Comparison of ENCODE assay signal across 27 cellular contexts in the genomic region with DNA sequence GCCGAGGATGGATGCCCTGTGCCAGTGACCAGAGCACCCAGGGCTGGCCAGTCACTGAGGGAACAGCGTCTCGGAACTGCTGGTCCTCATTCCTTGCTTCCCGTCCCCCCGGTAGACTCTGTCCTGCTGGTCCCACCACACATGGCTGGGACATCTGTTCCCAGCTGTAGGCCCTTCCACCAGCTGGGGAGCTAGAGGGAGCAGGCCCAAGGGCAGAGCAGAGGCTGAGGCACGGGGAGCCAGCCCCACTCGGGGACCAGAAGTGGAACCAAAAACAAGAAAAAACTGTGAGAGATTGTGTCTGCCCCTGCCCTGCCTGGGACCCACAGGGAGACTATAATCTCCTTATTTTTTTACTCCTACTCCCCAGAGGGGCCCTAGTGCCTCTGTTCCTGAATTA. TPM values are rescaled to one million over a fixed set of nuclear protein-coding genes. Genes with fewer than 3 reads are reported as not detected.
DNase-seq lines count a peak whose midpoint lies in the region; ATAC-seq, FAIRE-seq and TF ChIP-seq lines count a peak whose summit lies in the region.
"Had no signal": no experiment of that assay in that cellular context is flagged by ENCODE, and none has a peak within 500 bp of the region (broad histone marks: within the 10 kb centered on the region; RNA-seq: fewer than 3 reads in every experiment).

No MANE protein-coding gene starts in this region.

- DNase-seq in SK-N-SH (peak; percentile 15), T-helper 17 cell (no peak), kidney (peak; percentile 65), NAMALWA (ENCODE audit: low spot score) (no peak), KG1 (lab: John Stamatoyannopoulos, UW) (no peak), dedifferentiated amniotic fluid mesenchymal stem cell (ENCODE audit: extremely low spot score) (no peak)
- no peak for DNase-seq in CD4-positive, CD25-positive, alpha-beta regulatory T cell
- DNase-seq: activated CD4-positive, CD25-positive, alpha-beta regulatory T cell treated with anti-CD3 and anti-CD28 coated beads, Interleukin-2, amount 50 U/mL, for 72 hours; activated CD8-positive, alpha-beta memory T cell treated with anti-CD3 and anti-CD28 coated beads for 24 hours; activated T-cell treated with anti-CD3 and anti-CD28 coated beads, Interleukin-2, amount 50 U/mL, for 4 hours; naive B cell; NCI-H187 treated with DMSO at 0.1 percent for 48 hours; NCI-H226; NCI-H82; pancreas; right cardiac atrium; SHP77; stimulated activated CD4-positive, alpha-beta T cell treated with anti-CD3 and anti-CD28 coated beads, Interleukin-12 subunit alpha, Interleukin-12 subunit beta, amount 100 ng/mL, for 4 hours; stimulated activated CD4-positive, alpha-beta T cell treated with anti-CD3 and anti-CD28 coated beads, Interleukin-4, amount 100 ng/mL, for 4 hours had no signal

- H3F3A ChIP-seq in SK-N-SH (replicated peaks; ENCODE audit: insufficient read depth), result peaks cover 5% of the 10 kb centered on the region

- H3K27ac Mint-ChIP-seq in CD4-positive, CD25-positive, alpha-beta regulatory T cell, result peak overlapping the region; percentile 1 to 80 (median 62)
- peak overlapping the region; percentile 49 for H3K27ac Mint-ChIP-seq in T-helper 17 cell
- H3K27ac Mint-ChIP-seq: type B pancreatic cell had no signal

- H3K36me3 Mint-ChIP-seq in CD4-positive, CD25-positive, alpha-beta regulatory T cell, result peaks cover 38% of the 10 kb centered on the region
- peaks cover 9% of the 10 kb centered on the region for H3K36me3 Mint-ChIP-seq in T-helper 17 cell (ENCODE audit: low read depth)

- H3K36me3 ChIP-seq in SK-N-SH (replicated peaks in 1 of 2; ENCODE audit: control insufficient read depth in 1 of 2, insufficient read depth in 2 of 2, low read length in 1 of 2), result peaks cover 26 to 51% of the 10 kb centered on the region in 2 experiments
- peaks cover 60% of the 10 kb centered on the region for H3K36me3 ChIP-seq in CD4-positive, CD25-positive, alpha-beta regulatory T cell (ENCODE audit: control insufficient read depth, insufficient read depth, low read length)
- peaks cover 11 to 12% of the 10 kb centered on the region in 2 donors for H3K36me3 ChIP-seq in kidney (ENCODE audit: control insufficient read depth in 1 of 2, insufficient read depth in 2 of 2, low read length in 2 of 2)

- H3K4me1 ChIP-seq in SK-N-SH (ENCODE audit: control insufficient read depth in 1 of 2, insufficient read depth in 2 of 2, low read depth in 1 of 2, low read length in 1 of 2) (peaks cover 7 to 10% of the 10 kb centered on the region in 2 experiments; a peak in 1 of 4 replicates), kidney (ENCODE audit: control insufficient read depth in 1 of 2, insufficient read depth in 1 of 2, low read depth in 1 of 2, low read length in 2 of 2) (peaks cover 12 to 14% of the 10 kb centered on the region in 2 donors)
- H3K4me1 ChIP-seq in CD4-positive, CD25-positive, alpha-beta regulatory T cell (ENCODE audit: control insufficient read depth, insufficient read depth, low read length, poor library complexity, severe bottlenecking), result peaks cover 90% of the 10 kb centered on the region

- no peak overlapping the region for H3K4me2 ChIP-seq in SK-N-SH

- no peaks in the 10 kb centered on the region for H3K27me3 Mint-ChIP-seq in CD4-positive, CD25-positive, alpha-beta regulatory T cell
- no peaks in the 10 kb centered on the region for H3K27me3 Mint-ChIP-seq in T-helper 17 cell

- intact Hi-C loops in kidney (cut with DNase I), result no loop called here

- H4K20me1 ChIP-seq in SK-N-SH (ENCODE audit: insufficient read depth), result no peaks in the 10 kb centered on the region

- H3K27ac ChIP-seq in SK-N-SH (ENCODE audit: low read depth in 2 of 2, low read length in 1 of 2) (no peak overlapping the region), kidney (ENCODE audit: low read depth in 2 of 2, low read length in 2 of 2) (no peak overlapping the region)
- no peak overlapping the region for H3K27ac ChIP-seq in CD4-positive, CD25-positive, alpha-beta regulatory T cell (ENCODE audit: insufficient read depth, low read length, poor library complexity, severe bottlenecking)
- H3K27ac ChIP-seq: pancreas had no signal

- POLR2A ChIA-PET in SK-N-SH (lab: Yijun Ruan, JAX), result no interaction called here

- no peak for TF ChIP-seq EP300 in SK-N-SH (IDR thresholded peaks at IDR 0.05; ENCODE audit: borderline replicate concordance in 1 of 2, low read depth in 1 of 2, low read length in 1 of 2)

- H3K4me1 Mint-ChIP-seq in CD4-positive, CD25-positive, alpha-beta regulatory T cell, result peaks cover 16 to 89% (median 51%) of the 10 kb centered on the region in 4 donors
- H3K4me1 Mint-ChIP-seq in T-helper 17 cell, result peaks cover 51% of the 10 kb centered on the region

- 98% methylated on average over 7 of the region's 7 CpGs for WGBS in SK-N-SH (ENCODE audit: low lambda C conversion rate)

- TF ChIP-seq RAD21 in SK-N-SH (IDR thresholded peaks at IDR 0.05; ENCODE audit: low read length), result no peak

- no peaks in the 10 kb centered on the region for H3K9me2 ChIP-seq in SK-N-SH

- ATAC-seq in SK-N-SH treated with all-trans-retinoic acid at 6 μM for 48 hours (no peak), T-helper 17 cell (no peak)
- no peak for ATAC-seq in CD4-positive, CD25-positive, alpha-beta regulatory T cell (ENCODE audit: low read depth in 2 of 2)
- ATAC-seq: activated T-cell treated with anti-CD3 and anti-CD28 coated beads, Interleukin-2, amount 50 U/mL, for 4 hours; pancreas; right cardiac atrium had no signal

- no peak for FAIRE-seq in kidney (lab: Jason Lieb, UNC)
- FAIRE-seq: A204.1, colon, D721Med, H1, pancreas had no signal

- TF ChIP-seq CTCF in SK-N-SH (IDR thresholded peaks at IDR 0.05) (no peak), kidney (IDR thresholded peaks at IDR 0.05; ENCODE audit: borderline replicate concordance, extremely low read depth, insufficient read depth) (no peak)

- no peak overlapping the region for H2AFZ ChIP-seq in SK-N-SH (ENCODE audit: low read depth)

- H3K4me3 ChIP-seq in SK-N-SH (ENCODE audit: low read depth in 2 of 2, low read length in 1 of 2) (no peak overlapping the region), kidney (ENCODE audit: low read length in 2 of 2) (no peak overlapping the region)
- H3K4me3 ChIP-seq in CD4-positive, CD25-positive, alpha-beta regulatory T cell (ENCODE audit: low read depth, low read length), result no peak overlapping the region
- H3K4me3 ChIP-seq: pancreas had no signal

- H3K9ac ChIP-seq in SK-N-SH, result no peak overlapping the region
- H3K9ac ChIP-seq in kidney (ENCODE audit: low read length in 2 of 2), result no peak overlapping the region

- CTCF ChIA-PET in SK-N-SH (lab: Yijun Ruan, JAX), result interaction anchor here (6.9 kb wide), 1 partner anchor 14 kb away, joined by 53 read pairs; no protein-coding TSS in a partner anchor

- no peaks in the 10 kb centered on the region for H3K27me3 ChIP-seq in SK-N-SH (ENCODE audit: insufficient read depth)
- no peaks in the 10 kb centered on the region for H3K27me3 ChIP-seq in CD4-positive, CD25-positive, alpha-beta regulatory T cell (ENCODE audit: control insufficient read depth, insufficient read depth, low read length)
- H3K27me3 ChIP-seq: BE2C, pancreas had no signal

- peak overlapping the region; percentile 29 to 70 (median 38) for H3K4me3 Mint-ChIP-seq in CD4-positive, CD25-positive, alpha-beta regulatory T cell
- no peak overlapping the region for H3K4me3 Mint-ChIP-seq in T-helper 17 cell
- H3K4me3 Mint-ChIP-seq: activated T-cell treated with anti-CD3 and anti-CD28 coated beads, Interleukin-2, amount 50 U/mL, for 4 hours; naive B cell; type B pancreatic cell had no signal

- no peaks in the 10 kb centered on the region for H3K79me2 ChIP-seq in SK-N-SH (ENCODE audit: insufficient read depth)

- H3K9me3 ChIP-seq in SK-N-SH (no peaks in the 10 kb centered on the region), T-helper 17 cell (ENCODE audit: control insufficient read depth, low read length, poor library complexity, severe bottlenecking) (no peaks in the 10 kb centered on the region), kidney (ENCODE audit: control insufficient read depth in 1 of 2, low read length in 2 of 2) (no peaks in the 10 kb centered on the region)
- no peaks in the 10 kb centered on the region for H3K9me3 ChIP-seq in CD4-positive, CD25-positive, alpha-beta regulatory T cell (ENCODE audit: control insufficient read depth in 2 of 2, low read length in 2 of 2)
- H3K9me3 ChIP-seq: BE2C, pancreas had no signal

- H3K9me3 Mint-ChIP-seq in CD4-positive, CD25-positive, alpha-beta regulatory T cell, result no peaks in the 10 kb centered on the region
- H3K9me3 Mint-ChIP-seq: activated T-cell treated with anti-CD3 and anti-CD28 coated beads, Interleukin-2, amount 50 U/mL, for 4 hours; naive B cell; type B pancreatic cell had no signal

TF ChIP-seq in SK-N-SH, 30 proteins besides CTCF, POLR2A, EP300 and RAD21 (continues in another document):
- TF ChIP-seq TAF1 (IDR thresholded peaks at IDR 0.05; ENCODE audit: borderline replicate concordance, low read depth, low read length) (no peak), FOXJ3 (CRISPR knock-in tag; IDR thresholded peaks at IDR 0.05) (no peak)

TF ChIP-seq in SK-N-SH treated with all-trans-retinoic acid at 6 μM for 48 hours, 23 proteins besides CTCF, POLR2A, EP300 and RAD21 (continues in another document):
- TF ChIP-seq BACH2 (CRISPR knock-in tag; IDR thresholded peaks at IDR 0.05; ENCODE audit: borderline replicate concordance) (no peak), PPARA (CRISPR knock-in tag; IDR thresholded peaks at IDR 0.05; ENCODE audit: borderline replicate concordance) (no peak)

RNA-seq across cellular contexts. Expression of a gene that starts 23.8 kb away (rescaled TPM):
- polyA plus RNA-seq in SK-N-SH (2012; rRNA removed) (42.7 and 50.7 TPM in 2 replicates), kidney (ENCODE audit: insufficient read depth, low read depth, low replicate concordance) (6.2 TPM)
- 29.9 and 42.8 TPM in 2 replicates for polyA plus RNA-seq in SK-N-SH (2012; cell fraction: cytosol; rRNA removed)
- polyA plus RNA-seq in SK-N-SH (2012; cell fraction: nucleus; rRNA removed), result 71.3 and 72.5 TPM in 2 replicates
- total RNA-seq in CD4-positive, CD25-positive, alpha-beta regulatory T cell, result 267 TPM
- 100 to 1,000 TPM in 2 of 4 donors, 10 to 100 TPM in 2; 76.0 to 127 (median 104) TPM for polyA plus RNA-seq in CD4-positive, CD25-positive, alpha-beta regulatory T cell
- total RNA-seq in T-helper 17 cell (100 to 1,000 TPM; 175 to 192 TPM), kidney (40.9 TPM)

RNA-seq across cellular contexts. Expression of a gene that starts 28.2 kb away (rescaled TPM):
- polyA plus RNA-seq in SK-N-SH (2012; rRNA removed) (0.02 and 0.13 TPM in 2 replicates), kidney (ENCODE audit: insufficient read depth, low read depth, low replicate concordance) (not detected)
- 0.01 and 0.09 TPM in 2 replicates for polyA plus RNA-seq in SK-N-SH (2012; cell fraction: cytosol; rRNA removed)
- polyA plus RNA-seq in SK-N-SH (2012; cell fraction: nucleus; rRNA removed), result 0.04 and 0.09 TPM in 2 replicates
- 0.81 TPM for total RNA-seq in CD4-positive, CD25-positive, alpha-beta regulatory T cell
- not detected for polyA plus RNA-seq in CD4-positive, CD25-positive, alpha-beta regulatory T cell
- total RNA-seq in T-helper 17 cell (1 to 10 TPM in 1 of 2 donors, under 1 TPM in 1; 0.42 to 8.9 TPM), kidney (not detected)
- total RNA-seq: activated T-cell treated with anti-CD3 and anti-CD28 coated beads, Interleukin-2, amount 50 U/mL, for 4 hours; H1; mesenteric fat pad had no signal
- polyA plus RNA-seq: H1 had no signal

RNA-seq across cellular contexts. Expression of a gene that starts 56.0 kb away (rescaled TPM):
- polyA plus RNA-seq in SK-N-SH (2012; rRNA removed) (1.4 and 2.8 TPM in 2 replicates), kidney (ENCODE audit: insufficient read depth, low read depth, low replicate concordance) (6.2 TPM)
- polyA plus RNA-seq in SK-N-SH (2012; cell fraction: cytosol; rRNA removed), result 0.97 and 1.5 TPM in 2 replicates
- polyA plus RNA-seq in SK-N-SH (2012; cell fraction: nucleus; rRNA removed), result 1.8 and 3.7 TPM in 2 replicates
- total RNA-seq in CD4-positive, CD25-positive, alpha-beta regulatory T cell, result 135 TPM
- polyA plus RNA-seq in CD4-positive, CD25-positive, alpha-beta regulatory T cell, result 10 to 100 TPM; 54.5 to 84.4 (median 62.2) TPM
- total RNA-seq in T-helper 17 cell (10 to 100 TPM; 72.8 to 79.0 TPM), kidney (33.0 TPM)

Comparison
In these comparisons a context has a peak if more than half of its experiments do, and no peak if none do; other contexts are left out.
1. DNase-seq: peak in SK-N-SH (single experiment) and kidney (single experiment); none in CD4-positive, CD25-positive, alpha-beta regulatory T cell (0 of 3), T-helper 17 cell (0 of 3), NAMALWA (single experiment), KG1 (single experiment) and dedifferentiated amniotic fluid mesenchymal stem cell (single experiment).